8 cellular contexts compared by ENCODE assay signal in the genomic region with DNA sequence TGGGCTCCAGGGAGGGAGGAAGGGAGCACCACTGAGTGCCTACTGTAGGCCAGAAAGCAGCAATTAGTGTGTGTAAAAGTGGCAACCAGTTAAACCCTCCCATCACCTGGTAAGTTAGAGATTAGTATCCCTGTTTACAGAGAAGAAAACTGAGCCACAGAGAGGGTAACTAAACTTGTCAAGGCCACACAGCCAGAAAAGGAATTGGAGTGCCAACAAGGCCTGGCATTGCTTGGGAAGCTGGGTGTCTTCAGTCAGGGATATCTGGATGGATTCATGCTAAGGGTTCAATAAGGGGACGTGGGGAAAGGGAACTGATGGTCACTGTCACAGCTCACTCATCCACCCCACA. TPM values are rescaled to one million over a fixed set of nuclear protein-coding genes. Genes with fewer than 3 reads are reported as not detected.
DNase-seq lines count a peak whose midpoint lies in the region; ATAC-seq lines count a peak whose summit lies in the region.

No MANE protein-coding gene starts in this region.

- peaks cover 8% of the 10 kb centered on the region for H3K4me1 ChIP-seq in iPS-15b (ENCODE audit: control insufficient read depth, insufficient read depth, low read length)
- peaks cover 0 to 18% (median 14%) of the 10 kb centered on the region in 5 donors for H3K4me1 ChIP-seq in subcutaneous abdominal adipose tissue (ENCODE audit: control insufficient read depth in 5 of 5, insufficient read depth in 5 of 5, low read length in 5 of 5)

- intact Hi-C loops in activated T-helper 2 cell treated with anti-CD3 and anti-CD28 coated beads, Interferon-gamma antibody, Interleukin-2, Interleukin-4, amounts not matched to agents 10 μg/mL and 5 μg/mL and 100 μg/mL, durations not matched to agents 14 hours and 24 hours and 36 hours (cut with micrococcal nuclease): loop anchor here (2.0 to 5.0 kb wide), 3 partner anchors 19 to 225 kb away; partner anchors contain the start of gene COL16A1

- ATAC-seq in GM19023 (IDR thresholded peaks at IDR 0.05; ENCODE audit: unreplicated experiment): no peak

- H3K27ac Mint-ChIP-seq in activated CD4-positive, alpha-beta T cell treated with anti-CD3 and anti-CD28 coated beads, Interleukin-2, amount 10 ng/mL, durations not matched to agents 7 days and 5 days: peak overlapping the region; percentile 93
- peak overlapping the region; percentile 75 for H3K27ac Mint-ChIP-seq in activated T-helper 2 cell treated with anti-CD3 and anti-CD28 coated beads, Interferon-gamma antibody, Interleukin-2, Interleukin-4, amounts not matched to agents 10 μg/mL and 5 μg/mL and 100 μg/mL, durations not matched to agents 14 hours and 24 hours and 36 hours

- no peak for DNase-seq in activated CD4-positive, alpha-beta T cell treated with anti-CD3 and anti-CD28 coated beads, Interleukin-2, amount 10 ng/mL, durations not matched to agents 7 days and 5 days
- no peak for DNase-seq in activated CD4-positive, alpha-beta T cell treated with anti-CD3 and anti-CD28 coated beads for 48 hours
- DNase-seq in activated T-helper 2 cell treated with anti-CD3 and anti-CD28 coated beads, Interferon-gamma antibody, Interleukin-2, Interleukin-4, amounts not matched to agents 10 μg/mL and 5 μg/mL and 100 μg/mL, durations not matched to agents 14 hours and 24 hours and 36 hours (ENCODE audit: low spot score): no peak
- DNase-seq in effector CD4-positive, alpha-beta T cell: no peak
- no peak for DNase-seq in stimulated activated CD8-positive, alpha-beta memory T cell treated with anti-CD3 and anti-CD28 coated beads, Interleukin-4, amount 100 ng/mL, for 48 hours

- no peak overlapping the region for H3K27ac ChIP-seq in subcutaneous abdominal adipose tissue (ENCODE audit: low read depth, low read length)

- H3K36me3 Mint-ChIP-seq in activated CD4-positive, alpha-beta T cell treated with anti-CD3 and anti-CD28 coated beads, Interleukin-2, amount 10 ng/mL, durations not matched to agents 7 days and 5 days (ENCODE audit: low read depth): no peaks in the 10 kb centered on the region
- H3K36me3 Mint-ChIP-seq in activated T-helper 2 cell treated with anti-CD3 and anti-CD28 coated beads, Interferon-gamma antibody, Interleukin-2, Interleukin-4, amounts not matched to agents 10 μg/mL and 5 μg/mL and 100 μg/mL, durations not matched to agents 14 hours and 24 hours and 36 hours (ENCODE audit: low read depth): no peaks in the 10 kb centered on the region

- POLR2A ChIA-PET in activated CD4-positive, alpha-beta T cell treated with anti-CD3 and anti-CD28 coated beads, Interleukin-2, amount 10 ng/mL, durations not matched to agents 7 days and 5 days (lab: Charles Lee): no interaction called here

- peak overlapping the region; percentile 80 for H3K4me3 Mint-ChIP-seq in activated CD4-positive, alpha-beta T cell treated with anti-CD3 and anti-CD28 coated beads, Interleukin-2, amount 10 ng/mL, durations not matched to agents 7 days and 5 days
- peak overlapping the region; percentile 85 for H3K4me3 Mint-ChIP-seq in activated T-helper 2 cell treated with anti-CD3 and anti-CD28 coated beads, Interferon-gamma antibody, Interleukin-2, Interleukin-4, amounts not matched to agents 10 μg/mL and 5 μg/mL and 100 μg/mL, durations not matched to agents 14 hours and 24 hours and 36 hours (ENCODE audit: low read depth)

- H3K4me3 ChIP-seq in iPS-15b (ENCODE audit: low read depth, low read length) (peak overlapping the region; percentile 88), subcutaneous abdominal adipose tissue (ENCODE audit: low read depth in 1 of 5, low read length in 5 of 5) (peak overlapping the region; percentile 77 to 90 (median 80))

- peaks cover 13% of the 10 kb centered on the region for H3K4me1 Mint-ChIP-seq in activated CD4-positive, alpha-beta T cell treated with anti-CD3 and anti-CD28 coated beads, Interleukin-2, amount 10 ng/mL, durations not matched to agents 7 days and 5 days
- peaks cover 7% of the 10 kb centered on the region for H3K4me1 Mint-ChIP-seq in activated T-helper 2 cell treated with anti-CD3 and anti-CD28 coated beads, Interferon-gamma antibody, Interleukin-2, Interleukin-4, amounts not matched to agents 10 μg/mL and 5 μg/mL and 100 μg/mL, durations not matched to agents 14 hours and 24 hours and 36 hours (ENCODE audit: low read depth)

- no peaks in the 10 kb centered on the region for H3K36me3 ChIP-seq in iPS-15b (ENCODE audit: control insufficient read depth, insufficient read depth, low read length)
- H3K36me3 ChIP-seq in subcutaneous abdominal adipose tissue (ENCODE audit: control insufficient read depth in 5 of 5, insufficient read depth in 5 of 5, low read length in 5 of 5): no peaks in the 10 kb centered on the region

- no peaks in the 10 kb centered on the region for H3K27me3 Mint-ChIP-seq in activated CD4-positive, alpha-beta T cell treated with anti-CD3 and anti-CD28 coated beads, Interleukin-2, amount 10 ng/mL, durations not matched to agents 7 days and 5 days
- peaks cover 9% of the 10 kb centered on the region for H3K27me3 Mint-ChIP-seq in activated T-helper 2 cell treated with anti-CD3 and anti-CD28 coated beads, Interferon-gamma antibody, Interleukin-2, Interleukin-4, amounts not matched to agents 10 μg/mL and 5 μg/mL and 100 μg/mL, durations not matched to agents 14 hours and 24 hours and 36 hours (ENCODE audit: low read depth)

- no peak overlapping the region for H3K9ac ChIP-seq in iPS-15b (ENCODE audit: low read depth, low read length)
- no peak overlapping the region for H3K9ac ChIP-seq in subcutaneous abdominal adipose tissue (ENCODE audit: low read length in 5 of 5)

- H3K27me3 ChIP-seq in iPS-15b (ENCODE audit: control insufficient read depth, insufficient read depth, low read length) (no peaks in the 10 kb centered on the region), subcutaneous abdominal adipose tissue (ENCODE audit: control insufficient read depth in 5 of 5, insufficient read depth in 4 of 5, low read length in 5 of 5) (no peaks in the 10 kb centered on the region)

- CTCF ChIA-PET in activated CD4-positive, alpha-beta T cell treated with anti-CD3 and anti-CD28 coated beads, Interleukin-2, amount 10 ng/mL, durations not matched to agents 7 days and 5 days (lab: Charles Lee): interaction anchor here (1.2 to 5.6 kb wide), 8 partner anchors 10 to 158 kb away, joined by 3 to 44 read pairs (median 20); partner anchors contain the start of genes ADGRB2 and PEF1

- H3K9me3 ChIP-seq in iPS-15b (ENCODE audit: control insufficient read depth, insufficient read depth, low read length): no peaks in the 10 kb centered on the region
- H3K9me3 ChIP-seq in subcutaneous abdominal adipose tissue (ENCODE audit: control insufficient read depth in 5 of 5, low read length in 5 of 5): no peaks in the 10 kb centered on the region

- H3K9me3 Mint-ChIP-seq in activated CD4-positive, alpha-beta T cell treated with anti-CD3 and anti-CD28 coated beads, Interleukin-2, amount 10 ng/mL, durations not matched to agents 7 days and 5 days: no peaks in the 10 kb centered on the region
- H3K9me3 Mint-ChIP-seq in activated T-helper 2 cell treated with anti-CD3 and anti-CD28 coated beads, Interferon-gamma antibody, Interleukin-2, Interleukin-4, amounts not matched to agents 10 μg/mL and 5 μg/mL and 100 μg/mL, durations not matched to agents 14 hours and 24 hours and 36 hours: no peaks in the 10 kb centered on the region

RNA-seq across cellular contexts. Expression of gene ADGRB2, which starts 23.6 kb away (rescaled TPM):
- under 1 TPM; 0.27 to 0.31 TPM for total RNA-seq in activated CD4-positive, alpha-beta T cell treated with anti-CD3 and anti-CD28 coated beads, Interleukin-2, amount 10 ng/mL, durations not matched to agents 7 days and 5 days
- total RNA-seq in activated T-helper 2 cell treated with anti-CD3 and anti-CD28 coated beads, Interferon-gamma antibody, Interleukin-2, Interleukin-4, amounts not matched to agents 10 μg/mL and 5 μg/mL and 100 μg/mL, durations not matched to agents 14 hours and 24 hours and 36 hours: 5.4 and 6.0 TPM in 2 replicates

RNA-seq across cellular contexts. Expression of gene SPOCD1, which starts 28.1 kb away (rescaled TPM):
- total RNA-seq in activated CD4-positive, alpha-beta T cell treated with anti-CD3 and anti-CD28 coated beads, Interleukin-2, amount 10 ng/mL, durations not matched to agents 7 days and 5 days: under 1 TPM; 0.08 to 0.25 TPM
- 0.07 TPM in 1 of 2 replicates, not detected in the other for total RNA-seq in activated T-helper 2 cell treated with anti-CD3 and anti-CD28 coated beads, Interferon-gamma antibody, Interleukin-2, Interleukin-4, amounts not matched to agents 10 μg/mL and 5 μg/mL and 100 μg/mL, durations not matched to agents 14 hours and 24 hours and 36 hours
